8 cellular contexts compared by ENCODE assay signal in genomic region chr12:45235087-45236025, GRCh38. TPM values are rescaled to one million over a fixed set of nuclear protein-coding genes. Genes with fewer than 3 reads are reported as not detected.
DNase-seq lines count a peak whose midpoint lies in the region; ATAC-seq and TF ChIP-seq lines count a peak whose summit lies in the region.

No MANE protein-coding gene starts in this region.

- DNase-seq in Right ventricle myocardium inferior (ENCODE audit: missing footprints): no peak
- no peak for DNase-seq in cardiac septum (ENCODE audit: low spot score)
- DNase-seq in T-helper 2 cell treated with Interferon-gamma antibody and Interleukin-4, amounts not matched to agents 5 μg/mL and 100 μg/mL, for 36 hours (ENCODE audit: low spot score): no peak
- DNase-seq in foreskin keratinocyte: peak; percentile 95 to 98
- peak; percentile 91 for DNase-seq in renal cortical epithelial cell (ENCODE audit: low read depth)
- no peak for DNase-seq in cerebellar nuclear complex (lab: John Stamatoyannopoulos, UW)

- no peaks in the 10 kb centered on the region for H3K27me3 Mint-ChIP-seq in T-helper 2 cell treated with Interferon-gamma antibody and Interleukin-4, amounts not matched to agents 5 μg/mL and 100 μg/mL, for 36 hours (ENCODE audit: low read depth)

- H3K27ac Mint-ChIP-seq in T-helper 2 cell treated with Interferon-gamma antibody and Interleukin-4, amounts not matched to agents 5 μg/mL and 100 μg/mL, for 36 hours: peak overlapping the region; percentile 2

- peak overlapping the region; percentile 98 for H3K27ac ChIP-seq in foreskin keratinocyte

- H3K4me1 Mint-ChIP-seq in T-helper 2 cell treated with Interferon-gamma antibody and Interleukin-4, amounts not matched to agents 5 μg/mL and 100 μg/mL, for 36 hours (ENCODE audit: low read depth): peaks cover 31% of the 10 kb centered on the region

- intact Hi-C loops in Right ventricle myocardium inferior (cut with DNase I): loop anchor here (2.0 kb wide), 1 partner anchor 33 kb away; no protein-coding TSS in a partner anchor
- intact Hi-C loops in cardiac septum (cut with DNase I): no loop called here

- peaks cover 7% of the 10 kb centered on the region for H3K36me3 Mint-ChIP-seq in T-helper 2 cell treated with Interferon-gamma antibody and Interleukin-4, amounts not matched to agents 5 μg/mL and 100 μg/mL, for 36 hours (ENCODE audit: low read depth)

- ATAC-seq in Right ventricle myocardium inferior: peak; percentile 42
- ATAC-seq in foreskin keratinocyte: peak; percentile 77
- ATAC-seq in GM21723 (IDR thresholded peaks at IDR 0.05; ENCODE audit: unreplicated experiment): no peak
- ATAC-seq in GM21528 (IDR thresholded peaks at IDR 0.05; ENCODE audit: low FRiP score, unreplicated experiment): no peak

- H3K4me1 ChIP-seq in foreskin keratinocyte: peaks cover 52% of the 10 kb centered on the region

- H3K27me3 ChIP-seq in foreskin keratinocyte: no peaks in the 10 kb centered on the region

- TF ChIP-seq CTCF in foreskin keratinocyte (conservative IDR thresholded peaks at IDR 0.05): peak; percentile 5

- no peaks in the 10 kb centered on the region for H3K9me3 Mint-ChIP-seq in T-helper 2 cell treated with Interferon-gamma antibody and Interleukin-4, amounts not matched to agents 5 μg/mL and 100 μg/mL, for 36 hours

- H3K4me3 Mint-ChIP-seq in T-helper 2 cell treated with Interferon-gamma antibody and Interleukin-4, amounts not matched to agents 5 μg/mL and 100 μg/mL, for 36 hours: no peak overlapping the region

RNA-seq across cellular contexts. Expression of gene ANO6, which starts 19.5 kb away (rescaled TPM):
- 49.0 TPM for total RNA-seq in Right ventricle myocardium inferior
- total RNA-seq in cardiac septum: 49.0 TPM
- total RNA-seq in foreskin keratinocyte: 69.9 and 73.3 TPM in 2 replicates
- 14.2 and 17.3 TPM in 2 replicates for polyA plus RNA-seq in foreskin keratinocyte
- 82.7 and 96.2 TPM in 2 replicates for total RNA-seq in renal cortical epithelial cell

Comparison
In these comparisons a context has a peak if more than half of its experiments do, and no peak if none do; other contexts are left out.
1. ATAC-seq: peak in Right ventricle myocardium inferior (single experiment) and foreskin keratinocyte (single experiment); none in GM21723 (single experiment) and GM21528 (single experiment).
2. DNase-seq: peak in foreskin keratinocyte (2 of 2) and renal cortical epithelial cell (single experiment); none in Right ventricle myocardium inferior (single experiment), cardiac septum (single experiment), T-helper 2 cell treated with Interferon-gamma antibody and Interleukin-4, amounts not matched to agents 5 μg/mL and 100 μg/mL, for 36 hours (single experiment) and cerebellar nuclear complex (0 of 2).